ENCODE assay signal across 13 cellular contexts in genomic region chr5:36882250-36882649, GRCh38. TPM values are rescaled to one million over a fixed set of nuclear protein-coding genes. Genes with fewer than 3 reads are reported as not detected.
DNase-seq lines count a peak whose midpoint lies in the region; ATAC-seq, FAIRE-seq and TF ChIP-seq lines count a peak whose summit lies in the region.
"Had no signal": no experiment of that assay in that cellular context is flagged by ENCODE, and none has a peak within 500 bp of the region (broad histone marks: within the 10 kb centered on the region; RNA-seq: fewer than 3 reads in every experiment).

No MANE protein-coding gene starts in this region.

- H3K27ac Mint-ChIP-seq in activated naive CD8-positive, alpha-beta T cell treated with anti-CD3 and anti-CD28 coated beads, Interleukin-2, amount 50 U/mL, for 24 hours: peak overlapping the region; percentile 57

- peak overlapping the region; percentile 25 for H3K4me3 Mint-ChIP-seq in activated naive CD8-positive, alpha-beta T cell treated with anti-CD3 and anti-CD28 coated beads, Interleukin-2, amount 50 U/mL, for 24 hours

- peak; percentile 75 for FAIRE-seq in GM12891 (lab: Jason Lieb, UNC)
- FAIRE-seq: H1, small intestine had no signal

- no peak for TF ChIP-seq CTCF in ovary (IDR thresholded peaks at IDR 0.05)

- no peaks in the 10 kb centered on the region for H3K27me3 ChIP-seq in ovary

- intact Hi-C loops in ovary (cut with DNase I): loop anchor here in 1 of 4 donors (10.0 kb wide), 1 partner anchor 53 kb away; no protein-coding TSS in a partner anchor

- no peaks in the 10 kb centered on the region for H3K9me3 ChIP-seq in ovary

- H3K36me3 Mint-ChIP-seq in activated naive CD8-positive, alpha-beta T cell treated with anti-CD3 and anti-CD28 coated beads, Interleukin-2, amount 50 U/mL, for 24 hours (ENCODE audit: low read depth): peaks cover 9% of the 10 kb centered on the region

- 78 to 85% (median 78%) methylated on average over 3 of the region's 3 CpGs for WGBS in ovary, 3 donors

- DNase-seq in GM12891 (ENCODE audit: insufficient read length, low spot score) (no peak), activated gamma-delta T cell treated with Interleukin-2 at 50 U/mL for 16 hours (no peak), SW 1271 (lab: John Stamatoyannopoulos, UW) (no peak), ovary (no peak), HCEC 1CT (no peak)
- DNase-seq in activated naive CD8-positive, alpha-beta T cell treated with anti-CD3 and anti-CD28 coated beads, Interleukin-2, amount 50 U/mL, for 24 hours: no peak
- DNase-seq: DMS79, NCI-H82, small intestine had no signal

- ATAC-seq in GM19455 (IDR thresholded peaks at IDR 0.05; ENCODE audit: unreplicated experiment): peak; percentile 43
- ATAC-seq in HG03342 (IDR thresholded peaks at IDR 0.05; ENCODE audit: unreplicated experiment): peak; percentile 45
- ATAC-seq in activated naive CD8-positive, alpha-beta T cell treated with anti-CD3 and anti-CD28 coated beads, Interleukin-2, amount 50 U/mL, for 24 hours: peak; percentile 55

- no peaks in the 10 kb centered on the region for H3K27me3 Mint-ChIP-seq in activated naive CD8-positive, alpha-beta T cell treated with anti-CD3 and anti-CD28 coated beads, Interleukin-2, amount 50 U/mL, for 24 hours

- H3K4me1 ChIP-seq in ovary (ENCODE audit: insufficient read depth): peaks cover 12% of the 10 kb centered on the region

- TF ChIP-seq EP300 in ovary (IDR thresholded peaks at IDR 0.05): no peak

- H3K27ac ChIP-seq in ovary: no peak overlapping the region
- H3K27ac ChIP-seq: VCaP had no signal

- no peaks in the 10 kb centered on the region for H3K9me3 Mint-ChIP-seq in activated naive CD8-positive, alpha-beta T cell treated with anti-CD3 and anti-CD28 coated beads, Interleukin-2, amount 50 U/mL, for 24 hours

- TF ChIP-seq POLR2A in GM12891 (IDR thresholded peaks at IDR 0.05; ENCODE audit: low read depth, low read length) (no peak), ovary (IDR thresholded peaks at IDR 0.05) (no peak)

- peaks cover 71% of the 10 kb centered on the region for H3K4me1 Mint-ChIP-seq in activated naive CD8-positive, alpha-beta T cell treated with anti-CD3 and anti-CD28 coated beads, Interleukin-2, amount 50 U/mL, for 24 hours

- no peak overlapping the region for H3K4me3 ChIP-seq in ovary

- no peaks in the 10 kb centered on the region for H3K36me3 ChIP-seq in ovary

TF ChIP-seq in GM12891, 5 proteins besides CTCF, POLR2A, EP300 and RAD21:
- TF ChIP-seq POU2F2 (IDR thresholded peaks at IDR 0.05; ENCODE audit: low read depth, low read length): no peak
- TF ChIP-seq SPI1 (IDR thresholded peaks at IDR 0.05; ENCODE audit: low read depth, low read length): peak; percentile 75
TF ChIP-seq in GM12891: peak in this region for 1.

RNA-seq across cellular contexts. Expression of gene NIPBL, which starts 5.7 kb away (rescaled TPM):
- 12.6 TPM for polyA plus RNA-seq in GM12891 (2012; ENCODE audit: low read depth, missing spikeins)
- total RNA-seq in ovary: 10 to 100 TPM; 40.9 to 73.1 (median 63.7) TPM
- 10 to 100 TPM; 20.8 to 22.8 TPM for polyA plus RNA-seq in ovary
